Comparison of ENCODE assay signal across 1 cellular context in the genomic region with DNA sequence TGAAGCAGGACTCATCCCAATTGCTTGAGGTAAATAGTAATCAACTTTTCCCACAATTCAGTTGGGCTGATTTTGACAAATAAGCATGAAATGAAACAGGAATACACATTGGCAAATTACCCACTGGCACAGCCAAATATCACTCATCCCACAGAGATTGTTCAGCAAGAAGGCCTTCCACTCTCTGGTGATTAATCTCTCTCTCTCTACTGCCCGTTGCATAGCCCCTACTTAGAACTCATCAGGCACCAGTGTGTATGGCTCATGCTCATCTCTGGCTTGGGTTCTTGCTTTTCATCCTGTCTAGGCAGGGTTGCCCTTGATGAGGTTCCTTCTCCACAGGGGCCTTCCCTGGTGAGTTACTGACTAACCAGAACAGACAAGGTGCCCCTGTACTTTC.
TF ChIP-seq lines count a peak whose summit lies in the region.

No MANE protein-coding gene starts in this region.

TF ChIP-seq in HEK293, 187 proteins besides CTCF, POLR2A, EP300 and RAD21 (continued from another document):
- TF ChIP-seq YY2 (tag by site-specific recombination; IDR thresholded peaks at IDR 0.05) (no peak), ZNF521 (tag by site-specific recombination; IDR thresholded peaks at IDR 0.05) (no peak), KLF16 (tag by site-specific recombination; IDR thresholded peaks at IDR 0.05) (no peak), ZNF174 (tag by site-specific recombination; IDR thresholded peaks at IDR 0.05) (no peak), ZBTB21 (tag by site-specific recombination; IDR thresholded peaks at IDR 0.05) (no peak), ZNF623 (tag by site-specific recombination; IDR thresholded peaks at IDR 0.05) (no peak), ZSCAN23 (tag by site-specific recombination; IDR thresholded peaks at IDR 0.05) (no peak), TCF7L2 (IDR thresholded peaks at IDR 0.05; ENCODE audit: borderline replicate concordance, low read depth, low read length) (no peak), KLF9 (tag by site-specific recombination; IDR thresholded peaks at IDR 0.05; ENCODE audit: low read depth) (no peak), ZNF112 (tag by site-specific recombination; IDR thresholded peaks at IDR 0.05) (no peak), ZNF2 (tag by site-specific recombination; IDR thresholded peaks at IDR 0.05) (no peak)
- TF ChIP-seq, protein P1, sequence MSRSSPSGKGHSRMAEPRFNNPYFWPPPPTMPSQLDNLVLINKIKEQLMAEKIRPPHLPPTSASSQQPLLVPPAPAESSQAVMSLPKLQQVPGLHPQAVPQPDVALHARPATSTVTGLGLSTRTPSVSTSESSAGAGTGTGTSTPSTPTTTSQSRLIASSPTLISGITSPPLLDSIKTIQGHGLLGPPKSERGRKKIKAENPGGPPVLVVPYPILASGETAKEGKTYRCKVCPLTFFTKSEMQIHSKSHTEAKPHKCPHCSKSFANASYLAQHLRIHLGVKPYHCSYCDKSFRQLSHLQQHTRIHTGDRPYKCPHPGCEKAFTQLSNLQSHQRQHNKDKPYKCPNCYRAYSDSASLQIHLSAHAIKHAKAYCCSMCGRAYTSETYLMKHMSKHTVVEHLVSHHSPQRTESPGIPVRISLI (tag by site-specific recombination; IDR thresholded peaks at IDR 0.05): no peak
- TF ChIP-seq, protein P2, sequence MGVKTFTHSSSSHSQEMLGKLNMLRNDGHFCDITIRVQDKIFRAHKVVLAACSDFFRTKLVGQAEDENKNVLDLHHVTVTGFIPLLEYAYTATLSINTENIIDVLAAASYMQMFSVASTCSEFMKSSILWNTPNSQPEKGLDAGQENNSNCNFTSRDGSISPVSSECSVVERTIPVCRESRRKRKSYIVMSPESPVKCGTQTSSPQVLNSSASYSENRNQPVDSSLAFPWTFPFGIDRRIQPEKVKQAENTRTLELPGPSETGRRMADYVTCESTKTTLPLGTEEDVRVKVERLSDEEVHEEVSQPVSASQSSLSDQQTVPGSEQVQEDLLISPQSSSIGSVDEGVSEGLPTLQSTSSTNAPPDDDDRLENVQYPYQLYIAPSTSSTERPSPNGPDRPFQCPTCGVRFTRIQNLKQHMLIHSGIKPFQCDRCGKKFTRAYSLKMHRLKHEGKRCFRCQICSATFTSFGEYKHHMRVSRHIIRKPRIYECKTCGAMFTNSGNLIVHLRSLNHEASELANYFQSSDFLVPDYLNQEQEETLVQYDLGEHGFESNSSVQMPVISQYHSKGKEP (tag by site-specific recombination; IDR thresholded peaks at IDR 0.05): no peak
TF ChIP-seq in HEK293: peak in this region for 0.
